1 cellular context compared by ENCODE assay signal in the genomic region with DNA sequence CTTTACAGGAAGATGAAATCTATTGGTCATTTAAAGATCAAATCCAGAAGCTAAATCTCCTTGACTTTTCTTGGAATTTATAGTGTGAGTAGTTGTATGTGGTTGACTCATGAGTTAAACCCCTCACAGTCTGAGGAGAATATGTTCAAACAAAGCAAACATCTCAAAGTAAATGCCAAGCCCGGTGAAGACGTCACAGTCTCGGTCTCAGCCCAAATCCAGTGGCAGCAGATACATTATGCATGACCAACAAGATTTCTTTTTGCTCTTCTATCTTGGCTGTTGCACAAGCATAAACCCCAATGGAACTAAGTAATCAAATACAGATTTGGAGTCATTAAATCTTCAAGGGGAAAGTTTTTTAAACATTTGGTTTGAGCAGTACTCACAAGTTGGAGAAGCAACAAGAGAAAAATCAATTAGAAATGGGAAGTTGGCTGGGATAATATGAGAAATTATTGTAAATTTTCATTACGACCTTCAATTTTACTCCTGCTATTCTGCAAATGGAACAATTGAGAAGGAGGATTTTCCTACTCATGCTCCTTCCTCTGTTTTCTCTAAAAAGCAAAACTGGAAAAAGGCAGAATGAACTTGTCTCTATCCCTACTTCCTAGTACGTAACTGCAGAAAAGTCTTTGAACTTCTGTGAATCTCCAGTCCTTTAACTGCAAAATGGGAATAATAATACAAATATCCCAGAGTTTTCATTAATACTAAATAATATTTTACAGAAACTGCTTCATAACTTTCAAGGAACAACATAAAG.
TF ChIP-seq lines count a peak whose summit lies in the region.

No MANE protein-coding gene starts in this region.

TF ChIP-seq in GM23338, 12 proteins besides CTCF, POLR2A, EP300 and RAD21 (continued from another document):
- TF ChIP-seq ZNF114 (CRISPR knock-in tag; IDR thresholded peaks at IDR 0.05) (no peak), JUNB (IDR thresholded peaks at IDR 0.05; ENCODE audit: unreplicated experiment) (no peak), STAT1 (IDR thresholded peaks at IDR 0.05; ENCODE audit: unreplicated experiment) (no peak), POLR2AphosphoS5 (IDR thresholded peaks at IDR 0.05; ENCODE audit: low read depth) (no peak), NANOG (IDR thresholded peaks at IDR 0.05; ENCODE audit: borderline replicate concordance) (no peak), CREB1 (CRISPR knock-in tag; IDR thresholded peaks at IDR 0.05; ENCODE audit: low read depth) (no peak), EZH2 (IDR thresholded peaks at IDR 0.05; ENCODE audit: low read depth, unreplicated experiment) (no peak)
- TF ChIP-seq, protein P1, sequence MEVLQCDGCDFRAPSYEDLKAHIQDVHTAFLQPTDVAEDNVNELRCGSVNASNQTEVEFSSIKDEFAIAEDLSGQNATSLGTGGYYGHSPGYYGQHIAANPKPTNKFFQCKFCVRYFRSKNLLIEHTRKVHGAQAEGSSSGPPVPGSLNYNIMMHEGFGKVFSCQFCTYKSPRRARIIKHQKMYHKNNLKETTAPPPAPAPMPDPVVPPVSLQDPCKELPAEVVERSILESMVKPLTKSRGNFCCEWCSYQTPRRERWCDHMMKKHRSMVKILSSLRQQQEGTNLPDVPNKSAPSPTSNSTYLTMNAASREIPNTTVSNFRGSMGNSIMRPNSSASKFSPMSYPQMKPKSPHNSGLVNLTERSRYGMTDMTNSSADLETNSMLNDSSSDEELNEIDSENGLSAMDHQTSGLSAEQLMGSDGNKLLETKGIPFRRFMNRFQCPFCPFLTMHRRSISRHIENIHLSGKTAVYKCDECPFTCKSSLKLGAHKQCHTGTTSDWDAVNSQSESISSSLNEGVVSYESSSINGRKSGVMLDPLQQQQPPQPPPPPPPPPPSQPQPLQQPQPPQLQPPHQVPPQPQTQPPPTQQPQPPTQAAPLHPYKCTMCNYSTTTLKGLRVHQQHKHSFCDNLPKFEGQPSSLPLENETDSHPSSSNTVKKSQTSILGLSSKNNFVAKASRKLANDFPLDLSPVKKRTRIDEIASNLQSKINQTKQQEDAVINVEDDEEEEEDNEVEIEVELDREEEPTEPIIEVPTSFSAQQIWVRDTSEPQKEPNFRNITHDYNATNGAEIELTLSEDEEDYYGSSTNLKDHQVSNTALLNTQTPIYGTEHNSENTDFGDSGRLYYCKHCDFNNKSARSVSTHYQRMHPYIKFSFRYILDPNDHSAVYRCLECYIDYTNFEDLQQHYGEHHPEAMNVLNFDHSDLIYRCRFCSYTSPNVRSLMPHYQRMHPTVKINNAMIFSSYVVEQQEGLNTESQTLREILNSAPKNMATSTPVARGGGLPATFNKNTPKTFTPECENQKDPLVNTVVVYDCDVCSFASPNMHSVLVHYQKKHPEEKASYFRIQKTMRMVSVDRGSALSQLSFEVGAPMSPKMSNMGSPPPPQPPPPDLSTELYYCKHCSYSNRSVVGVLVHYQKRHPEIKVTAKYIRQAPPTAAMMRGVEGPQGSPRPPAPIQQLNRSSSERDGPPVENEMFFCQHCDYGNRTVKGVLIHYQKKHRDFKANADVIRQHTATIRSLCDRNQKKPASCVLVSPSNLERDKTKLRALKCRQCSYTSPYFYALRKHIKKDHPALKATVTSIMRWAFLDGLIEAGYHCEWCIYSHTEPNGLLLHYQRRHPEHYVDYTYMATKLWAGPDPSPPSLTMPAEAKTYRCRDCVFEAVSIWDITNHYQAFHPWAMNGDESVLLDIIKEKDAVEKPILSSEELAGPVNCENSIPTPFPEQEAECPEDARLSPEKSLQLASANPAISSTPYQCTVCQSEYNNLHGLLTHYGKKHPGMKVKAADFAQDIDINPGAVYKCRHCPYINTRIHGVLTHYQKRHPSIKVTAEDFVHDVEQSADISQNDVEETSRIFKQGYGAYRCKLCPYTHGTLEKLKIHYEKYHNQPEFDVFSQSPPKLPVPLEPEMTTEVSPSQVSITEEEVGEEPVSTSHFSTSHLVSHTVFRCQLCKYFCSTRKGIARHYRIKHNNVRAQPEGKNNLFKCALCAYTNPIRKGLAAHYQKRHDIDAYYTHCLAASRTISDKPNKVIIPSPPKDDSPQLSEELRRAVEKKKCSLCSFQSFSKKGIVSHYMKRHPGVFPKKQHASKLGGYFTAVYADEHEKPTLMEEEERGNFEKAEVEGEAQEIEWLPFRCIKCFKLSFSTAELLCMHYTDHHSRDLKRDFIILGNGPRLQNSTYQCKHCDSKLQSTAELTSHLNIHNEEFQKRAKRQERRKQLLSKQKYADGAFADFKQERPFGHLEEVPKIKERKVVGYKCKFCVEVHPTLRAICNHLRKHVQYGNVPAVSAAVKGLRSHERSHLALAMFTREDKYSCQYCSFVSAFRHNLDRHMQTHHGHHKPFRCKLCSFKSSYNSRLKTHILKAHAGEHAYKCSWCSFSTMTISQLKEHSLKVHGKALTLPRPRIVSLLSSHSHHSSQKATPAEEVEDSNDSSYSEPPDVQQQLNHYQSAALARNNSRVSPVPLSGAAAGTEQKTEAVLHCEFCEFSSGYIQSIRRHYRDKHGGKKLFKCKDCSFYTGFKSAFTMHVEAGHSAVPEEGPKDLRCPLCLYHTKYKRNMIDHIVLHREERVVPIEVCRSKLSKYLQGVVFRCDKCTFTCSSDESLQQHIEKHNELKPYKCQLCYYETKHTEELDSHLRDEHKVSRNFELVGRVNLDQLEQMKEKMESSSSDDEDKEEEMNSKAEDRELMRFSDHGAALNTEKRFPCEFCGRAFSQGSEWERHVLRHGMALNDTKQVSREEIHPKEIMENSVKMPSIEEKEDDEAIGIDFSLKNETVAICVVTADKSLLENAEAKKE (CRISPR knock-in tag; IDR thresholded peaks at IDR 0.05): no peak
